8 cellular contexts compared by ENCODE assay signal in the genomic region with DNA sequence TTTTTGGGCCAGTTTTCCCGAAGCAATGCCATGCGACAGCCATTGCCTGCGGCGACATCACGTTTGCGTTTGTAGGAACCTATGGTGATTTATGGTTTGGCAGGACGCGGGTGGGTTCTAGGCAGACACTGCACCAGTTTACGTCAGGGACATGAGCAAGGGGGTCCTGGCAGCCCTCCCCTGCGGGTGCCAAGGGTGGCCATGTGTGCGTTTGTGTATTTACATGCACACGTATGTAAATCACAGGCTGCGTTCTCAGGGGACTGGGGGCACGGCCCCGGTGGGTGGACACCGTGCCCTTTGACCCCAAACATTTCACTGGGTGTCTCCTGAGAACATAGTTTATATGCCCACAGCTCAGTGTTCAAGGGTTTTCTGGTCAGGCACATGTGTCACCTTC. TPM values are rescaled to one million over a fixed set of nuclear protein-coding genes. Genes with fewer than 3 reads are reported as not detected.
"Had no signal": no experiment of that assay in that cellular context is flagged by ENCODE, and none has a peak within 500 bp of the region (broad histone marks: within the 10 kb centered on the region; RNA-seq: fewer than 3 reads in every experiment).

No MANE protein-coding gene starts in this region.

- ATAC-seq: GM23338 had no signal

- H3K4me2 ChIP-seq: GM23338 had no signal

- FAIRE-seq: H1, H54, HTR-8/SVneo had no signal

- H2AFZ ChIP-seq: GM23338 had no signal

- H3K4me3 ChIP-seq: GM23338 had no signal

- DNase-seq: H9, HCEC 1CT, IMR-90, KBM-7 had no signal

RNA-seq across cellular contexts. Expression of gene TMPRSS9, which starts 9.4 kb away (rescaled TPM):
- total RNA-seq: IMR-90 had no signal
- polyA plus RNA-seq: IMR-90 had no signal

RNA-seq across cellular contexts. Expression of gene LINGO3, which starts 42.7 kb away (rescaled TPM):
- total RNA-seq: H1, IMR-90 had no signal
- polyA plus RNA-seq: IMR-90 had no signal
